ENCODE assay signal across 1 cellular context in genomic region chr12:2013111-2013510, GRCh38.
TF ChIP-seq lines count a peak whose summit lies in the region.

No MANE protein-coding gene starts in this region.

TF ChIP-seq in GM23338, 12 proteins besides CTCF, POLR2A, EP300 and RAD21 (continued from another document):
- TF ChIP-seq, protein P1, sequence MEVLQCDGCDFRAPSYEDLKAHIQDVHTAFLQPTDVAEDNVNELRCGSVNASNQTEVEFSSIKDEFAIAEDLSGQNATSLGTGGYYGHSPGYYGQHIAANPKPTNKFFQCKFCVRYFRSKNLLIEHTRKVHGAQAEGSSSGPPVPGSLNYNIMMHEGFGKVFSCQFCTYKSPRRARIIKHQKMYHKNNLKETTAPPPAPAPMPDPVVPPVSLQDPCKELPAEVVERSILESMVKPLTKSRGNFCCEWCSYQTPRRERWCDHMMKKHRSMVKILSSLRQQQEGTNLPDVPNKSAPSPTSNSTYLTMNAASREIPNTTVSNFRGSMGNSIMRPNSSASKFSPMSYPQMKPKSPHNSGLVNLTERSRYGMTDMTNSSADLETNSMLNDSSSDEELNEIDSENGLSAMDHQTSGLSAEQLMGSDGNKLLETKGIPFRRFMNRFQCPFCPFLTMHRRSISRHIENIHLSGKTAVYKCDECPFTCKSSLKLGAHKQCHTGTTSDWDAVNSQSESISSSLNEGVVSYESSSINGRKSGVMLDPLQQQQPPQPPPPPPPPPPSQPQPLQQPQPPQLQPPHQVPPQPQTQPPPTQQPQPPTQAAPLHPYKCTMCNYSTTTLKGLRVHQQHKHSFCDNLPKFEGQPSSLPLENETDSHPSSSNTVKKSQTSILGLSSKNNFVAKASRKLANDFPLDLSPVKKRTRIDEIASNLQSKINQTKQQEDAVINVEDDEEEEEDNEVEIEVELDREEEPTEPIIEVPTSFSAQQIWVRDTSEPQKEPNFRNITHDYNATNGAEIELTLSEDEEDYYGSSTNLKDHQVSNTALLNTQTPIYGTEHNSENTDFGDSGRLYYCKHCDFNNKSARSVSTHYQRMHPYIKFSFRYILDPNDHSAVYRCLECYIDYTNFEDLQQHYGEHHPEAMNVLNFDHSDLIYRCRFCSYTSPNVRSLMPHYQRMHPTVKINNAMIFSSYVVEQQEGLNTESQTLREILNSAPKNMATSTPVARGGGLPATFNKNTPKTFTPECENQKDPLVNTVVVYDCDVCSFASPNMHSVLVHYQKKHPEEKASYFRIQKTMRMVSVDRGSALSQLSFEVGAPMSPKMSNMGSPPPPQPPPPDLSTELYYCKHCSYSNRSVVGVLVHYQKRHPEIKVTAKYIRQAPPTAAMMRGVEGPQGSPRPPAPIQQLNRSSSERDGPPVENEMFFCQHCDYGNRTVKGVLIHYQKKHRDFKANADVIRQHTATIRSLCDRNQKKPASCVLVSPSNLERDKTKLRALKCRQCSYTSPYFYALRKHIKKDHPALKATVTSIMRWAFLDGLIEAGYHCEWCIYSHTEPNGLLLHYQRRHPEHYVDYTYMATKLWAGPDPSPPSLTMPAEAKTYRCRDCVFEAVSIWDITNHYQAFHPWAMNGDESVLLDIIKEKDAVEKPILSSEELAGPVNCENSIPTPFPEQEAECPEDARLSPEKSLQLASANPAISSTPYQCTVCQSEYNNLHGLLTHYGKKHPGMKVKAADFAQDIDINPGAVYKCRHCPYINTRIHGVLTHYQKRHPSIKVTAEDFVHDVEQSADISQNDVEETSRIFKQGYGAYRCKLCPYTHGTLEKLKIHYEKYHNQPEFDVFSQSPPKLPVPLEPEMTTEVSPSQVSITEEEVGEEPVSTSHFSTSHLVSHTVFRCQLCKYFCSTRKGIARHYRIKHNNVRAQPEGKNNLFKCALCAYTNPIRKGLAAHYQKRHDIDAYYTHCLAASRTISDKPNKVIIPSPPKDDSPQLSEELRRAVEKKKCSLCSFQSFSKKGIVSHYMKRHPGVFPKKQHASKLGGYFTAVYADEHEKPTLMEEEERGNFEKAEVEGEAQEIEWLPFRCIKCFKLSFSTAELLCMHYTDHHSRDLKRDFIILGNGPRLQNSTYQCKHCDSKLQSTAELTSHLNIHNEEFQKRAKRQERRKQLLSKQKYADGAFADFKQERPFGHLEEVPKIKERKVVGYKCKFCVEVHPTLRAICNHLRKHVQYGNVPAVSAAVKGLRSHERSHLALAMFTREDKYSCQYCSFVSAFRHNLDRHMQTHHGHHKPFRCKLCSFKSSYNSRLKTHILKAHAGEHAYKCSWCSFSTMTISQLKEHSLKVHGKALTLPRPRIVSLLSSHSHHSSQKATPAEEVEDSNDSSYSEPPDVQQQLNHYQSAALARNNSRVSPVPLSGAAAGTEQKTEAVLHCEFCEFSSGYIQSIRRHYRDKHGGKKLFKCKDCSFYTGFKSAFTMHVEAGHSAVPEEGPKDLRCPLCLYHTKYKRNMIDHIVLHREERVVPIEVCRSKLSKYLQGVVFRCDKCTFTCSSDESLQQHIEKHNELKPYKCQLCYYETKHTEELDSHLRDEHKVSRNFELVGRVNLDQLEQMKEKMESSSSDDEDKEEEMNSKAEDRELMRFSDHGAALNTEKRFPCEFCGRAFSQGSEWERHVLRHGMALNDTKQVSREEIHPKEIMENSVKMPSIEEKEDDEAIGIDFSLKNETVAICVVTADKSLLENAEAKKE (CRISPR knock-in tag; IDR thresholded peaks at IDR 0.05): no peak
- no peak for TF ChIP-seq CREB1 (CRISPR knock-in tag; IDR thresholded peaks at IDR 0.05; ENCODE audit: low read depth)
- TF ChIP-seq EZH2 (IDR thresholded peaks at IDR 0.05; ENCODE audit: low read depth, unreplicated experiment): no peak
- no peak for TF ChIP-seq STAT1 (IDR thresholded peaks at IDR 0.05; ENCODE audit: unreplicated experiment)
- TF ChIP-seq, protein P2, sequence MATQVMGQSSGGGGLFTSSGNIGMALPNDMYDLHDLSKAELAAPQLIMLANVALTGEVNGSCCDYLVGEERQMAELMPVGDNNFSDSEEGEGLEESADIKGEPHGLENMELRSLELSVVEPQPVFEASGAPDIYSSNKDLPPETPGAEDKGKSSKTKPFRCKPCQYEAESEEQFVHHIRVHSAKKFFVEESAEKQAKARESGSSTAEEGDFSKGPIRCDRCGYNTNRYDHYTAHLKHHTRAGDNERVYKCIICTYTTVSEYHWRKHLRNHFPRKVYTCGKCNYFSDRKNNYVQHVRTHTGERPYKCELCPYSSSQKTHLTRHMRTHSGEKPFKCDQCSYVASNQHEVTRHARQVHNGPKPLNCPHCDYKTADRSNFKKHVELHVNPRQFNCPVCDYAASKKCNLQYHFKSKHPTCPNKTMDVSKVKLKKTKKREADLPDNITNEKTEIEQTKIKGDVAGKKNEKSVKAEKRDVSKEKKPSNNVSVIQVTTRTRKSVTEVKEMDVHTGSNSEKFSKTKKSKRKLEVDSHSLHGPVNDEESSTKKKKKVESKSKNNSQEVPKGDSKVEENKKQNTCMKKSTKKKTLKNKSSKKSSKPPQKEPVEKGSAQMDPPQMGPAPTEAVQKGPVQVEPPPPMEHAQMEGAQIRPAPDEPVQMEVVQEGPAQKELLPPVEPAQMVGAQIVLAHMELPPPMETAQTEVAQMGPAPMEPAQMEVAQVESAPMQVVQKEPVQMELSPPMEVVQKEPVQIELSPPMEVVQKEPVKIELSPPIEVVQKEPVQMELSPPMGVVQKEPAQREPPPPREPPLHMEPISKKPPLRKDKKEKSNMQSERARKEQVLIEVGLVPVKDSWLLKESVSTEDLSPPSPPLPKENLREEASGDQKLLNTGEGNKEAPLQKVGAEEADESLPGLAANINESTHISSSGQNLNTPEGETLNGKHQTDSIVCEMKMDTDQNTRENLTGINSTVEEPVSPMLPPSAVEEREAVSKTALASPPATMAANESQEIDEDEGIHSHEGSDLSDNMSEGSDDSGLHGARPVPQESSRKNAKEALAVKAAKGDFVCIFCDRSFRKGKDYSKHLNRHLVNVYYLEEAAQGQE (IDR thresholded peaks at IDR 0.05; ENCODE audit: unreplicated experiment): no peak
TF ChIP-seq in GM23338: peak in this region for 0.
